In the genomic region with DNA sequence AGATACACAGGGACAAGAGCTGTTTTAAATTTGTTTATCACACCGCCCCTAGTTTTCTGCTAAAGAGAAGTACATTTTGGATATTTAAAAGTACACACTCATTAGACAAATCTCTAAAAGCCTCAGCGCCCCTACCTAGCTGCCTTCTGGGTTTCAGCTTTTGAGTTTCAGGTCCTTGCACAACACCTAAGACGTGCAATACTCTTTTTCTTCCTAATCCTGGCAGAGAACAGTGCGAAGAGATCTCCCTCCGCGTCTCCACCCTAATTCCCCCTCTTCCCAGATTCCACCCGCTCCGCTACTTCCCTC, we compare ENCODE assay signal across 8 cellular contexts. TPM values are rescaled to one million over a fixed set of nuclear protein-coding genes. Genes with fewer than 3 reads are reported as not detected.
DNase-seq lines count a peak whose midpoint lies in the region; ATAC-seq and TF ChIP-seq lines count a peak whose summit lies in the region.

No MANE protein-coding gene starts in this region.

- no peaks in the 10 kb centered on the region for H3K4me1 ChIP-seq in ectodermal cell (ENCODE audit: control insufficient read depth, insufficient read depth, low read length)
- H3K4me1 ChIP-seq in parathyroid adenoma = no peaks in the 10 kb centered on the region

- peaks cover 23% of the 10 kb centered on the region for H3K4me1 Mint-ChIP-seq in CD14-positive monocyte

- H3K4me3 ChIP-seq in HL-60 (replicated peaks; ENCODE audit: insufficient read depth, low read length) (peak overlapping the region; percentile 72), ectodermal cell (ENCODE audit: insufficient read depth, low read depth, low read length) (peak overlapping the region; percentile 58), parathyroid adenoma (ENCODE audit: low read depth, low read length) (peak overlapping the region; percentile 60)

- H3K79me2 ChIP-seq in parathyroid adenoma = no peaks in the 10 kb centered on the region

- peaks cover 13 to 14% of the 10 kb centered on the region in 2 donors for H3K36me3 Mint-ChIP-seq in CD14-positive monocyte

- H3K4me3 Mint-ChIP-seq in CD14-positive monocyte = peak overlapping the region; percentile 92 to 94

- TF ChIP-seq CTCF in CD14-positive monocyte (IDR thresholded peaks at IDR 0.05) (no peak), HL-60 (IDR thresholded peaks at IDR 0.05; ENCODE audit: insufficient read depth, low read length) (no peak), parathyroid adenoma (IDR thresholded peaks at IDR 0.05) (no peak)

- WGBS in ectodermal cell, 2 experiments = 2 to 6% methylated on average over 8 of the region's 8 CpGs

- ATAC-seq in GM19467 (IDR thresholded peaks at IDR 0.05; ENCODE audit: unreplicated experiment) = peak; percentile 9

- H3K9me3 ChIP-seq in ectodermal cell (ENCODE audit: control insufficient read depth, low read length) (no peaks in the 10 kb centered on the region), parathyroid adenoma (ENCODE audit: control insufficient read depth, low read length) (no peaks in the 10 kb centered on the region)

- H3K27ac ChIP-seq in HL-60 (replicated peaks) (no peak overlapping the region), ectodermal cell (ENCODE audit: insufficient read depth, low read depth, low read length, poor library complexity, severe bottlenecking) (no peak overlapping the region), parathyroid adenoma (no peak overlapping the region)

- DNase-seq in CD14-positive monocyte (ENCODE audit: low spot score) (no peak), HL-60 (ENCODE audit: low read depth in 1 of 2, low spot score in 1 of 2) (no peak), NCI-H1694 (lab: John Stamatoyannopoulos, UW) (no peak), NCI-H1436 treated with DMSO at 0.1 percent for 48 hours (lab: John Stamatoyannopoulos, UW) (no peak), ureter (ENCODE audit: low spot score) (no peak)

- H3K9me3 Mint-ChIP-seq in CD14-positive monocyte = peaks cover 0 to 17% (median 2%) of the 10 kb centered on the region in 7 donors

- H3K27me3 ChIP-seq in HL-60 (ENCODE audit: insufficient read depth, poor library complexity, severe bottlenecking) (peaks cover 7% of the 10 kb centered on the region), ectodermal cell (ENCODE audit: control insufficient read depth, insufficient read depth, low read length, poor library complexity, severe bottlenecking) (peaks cover 69% of the 10 kb centered on the region), parathyroid adenoma (ENCODE audit: control insufficient read depth, insufficient read depth, low read length) (no peaks in the 10 kb centered on the region)

- intact Hi-C loops in CD14-positive monocyte (cut with micrococcal nuclease) = no loop called here

- H3K27ac Mint-ChIP-seq in CD14-positive monocyte = peak overlapping the region in 2 of 7 donors; percentile 13 to 56

- no peak overlapping the region for H3K9ac ChIP-seq in parathyroid adenoma

- H2AFZ ChIP-seq in parathyroid adenoma = peak overlapping the region; percentile 89

- H3K27me3 Mint-ChIP-seq in CD14-positive monocyte (ENCODE audit: low read depth in 3 of 3) = peaks cover 41 to 58% (median 47%) of the 10 kb centered on the region in 3 donors

- no peaks in the 10 kb centered on the region for H3K36me3 ChIP-seq in ectodermal cell (ENCODE audit: control insufficient read depth, insufficient read depth, low read length)
- H3K36me3 ChIP-seq in parathyroid adenoma (ENCODE audit: control insufficient read depth, insufficient read depth, low read length) = no peaks in the 10 kb centered on the region

- peak overlapping the region; percentile 69 for H3K4me2 ChIP-seq in parathyroid adenoma (ENCODE audit: low read length)

RNA-seq across cellular contexts. Expression of gene KLF5, which starts 0.4 kb away (rescaled TPM):
- 1 to 10 TPM; 3.6 to 6.5 TPM for polyA plus RNA-seq in CD14-positive monocyte
- polyA plus RNA-seq in ectodermal cell (2013, experiment 1 of 4) = 0.54 TPM
- polyA plus RNA-seq in ectodermal cell (2013, experiment 2 of 4) = 0.98 TPM
- 0.53 TPM for polyA plus RNA-seq in ectodermal cell (2013, experiment 3 of 4)
- 0.93 TPM for polyA plus RNA-seq in ectodermal cell (2013, experiment 4 of 4)
- total RNA-seq in ureter = 185 TPM
